ENCODE assay signal across 24 cellular contexts in genomic region chr3:13135811-13136321, GRCh38.
A peak's percentile ranks its signal among the peaks of the same experiment; 100 is the strongest.
DNase-seq lines count a peak whose midpoint lies in the region; ATAC-seq and TF ChIP-seq lines count a peak whose summit lies in the region.
"Had no signal": no experiment of that assay in that cellular context is flagged by ENCODE, and none has a peak within 500 bp of the region (broad histone marks: within the 10 kb centered on the region; RNA-seq: fewer than 3 reads in every experiment).

No MANE protein-coding gene starts in this region.

- CTCF ChIA-PET in activated CD8-positive, alpha-beta T cell treated with anti-CD3 and anti-CD28 coated beads for 36 hours (lab: Charles Lee): no interaction called here

- no peaks in the 10 kb centered on the region for H3K36me3 Mint-ChIP-seq in activated CD8-positive, alpha-beta T cell treated with anti-CD3 and anti-CD28 coated beads for 36 hours (ENCODE audit: low read depth)
- H3K36me3 Mint-ChIP-seq: CD4-positive, CD25-positive, alpha-beta regulatory T cell; natural killer cell treated with Interleukin-12 subunit alpha and Interleukin-12 subunit beta and Interleukin-15 and Interleukin-18, amount 100 ng/mL, for 72 hours had no signal

- no peak overlapping the region for H3K4me3 Mint-ChIP-seq in activated CD8-positive, alpha-beta T cell treated with anti-CD3 and anti-CD28 coated beads for 36 hours
- H3K4me3 Mint-ChIP-seq: CD4-positive, CD25-positive, alpha-beta regulatory T cell; natural killer cell treated with Interleukin-12 subunit alpha and Interleukin-12 subunit beta and Interleukin-15 and Interleukin-18, amount 100 ng/mL, for 72 hours had no signal

- peak; percentile 18 for DNase-seq in activated CD4-positive, CD25-positive, alpha-beta regulatory T cell treated with anti-CD3 and anti-CD28 coated beads, Interleukin-2, amount 50 U/mL, for 72 hours
- DNase-seq in adrenal gland (peak in 6 of 7 donors; percentile 45 to 78 (median 68)), right lobe of liver (peak in 2 of 3 donors; percentile 39 to 55), spleen (peak; percentile 46), KG1 (lab: John Stamatoyannopoulos, UW) (no peak), dedifferentiated amniotic fluid mesenchymal stem cell (ENCODE audit: extremely low spot score) (no peak)
- no peak for DNase-seq in activated CD8-positive, alpha-beta T cell treated with anti-CD3 and anti-CD28 coated beads for 36 hours
- DNase-seq: activated effector memory CD4-positive, alpha-beta T cell treated with anti-CD3 and anti-CD28 coated beads, Interleukin-2, amount 50 U/mL, for 16 hours; CD4-positive, CD25-positive, alpha-beta regulatory T cell; central memory CD4-positive, alpha-beta T cell; hypothalamus; NCI-H1694 treated with DMSO at 0.1 percent for 48 hours; NCI-H524 treated with DMSO at 0.1 percent for 48 hours; NK-92 treated with Interleukin-12 subunit alpha and Interleukin-12 subunit beta, amount 100 ng/mL, for 24 hours; pancreas; PC-9; SIG-M5; stimulated activated CD4-positive, alpha-beta T cell treated with anti-CD3 and anti-CD28 coated beads, Interleukin-15, amount 100 ng/mL, for 24 hours; stimulated activated naive CD4-positive, alpha-beta T cell treated with Interleukin-2 at 50 U/mL for 16 hours; SW 1271; T-helper 9 cell had no signal

- no peaks in the 10 kb centered on the region for H3K9me3 Mint-ChIP-seq in activated CD8-positive, alpha-beta T cell treated with anti-CD3 and anti-CD28 coated beads for 36 hours
- H3K9me3 Mint-ChIP-seq: CD4-positive, CD25-positive, alpha-beta regulatory T cell; natural killer cell treated with Interleukin-12 subunit alpha and Interleukin-12 subunit beta and Interleukin-15 and Interleukin-18, amount 100 ng/mL, for 72 hours had no signal

- no peaks in the 10 kb centered on the region for H3K9me3 ChIP-seq in adrenal gland (replicated peaks in 1 of 3)
- H3K9me3 ChIP-seq in right lobe of liver: no peaks in the 10 kb centered on the region
- H3K9me3 ChIP-seq in spleen: no peaks in the 10 kb centered on the region
- H3K9me3 ChIP-seq: pancreas had no signal

- H3K27me3 ChIP-seq in adrenal gland: no peaks in the 10 kb centered on the region
- H3K27me3 ChIP-seq in right lobe of liver: no peaks in the 10 kb centered on the region
- peaks cover 0 to 11% (median 0%) of the 10 kb centered on the region in 7 donors for H3K27me3 ChIP-seq in spleen (replicated peaks in 1 of 7)
- H3K27me3 ChIP-seq: pancreas had no signal

- intact Hi-C loops in adrenal gland (cut with DNase I): no loop called here
- intact Hi-C loops in right lobe of liver (cut with DNase I): no loop called here
- intact Hi-C loops in spleen (cut with DNase I; ENCODE audit: low total_unique reads): no loop called here
- intact Hi-C loops in activated CD8-positive, alpha-beta T cell treated with anti-CD3 and anti-CD28 coated beads for 36 hours (cut with micrococcal nuclease): no loop called here

- no peak for TF ChIP-seq CTCF in adrenal gland (IDR thresholded peaks at IDR 0.05)
- TF ChIP-seq CTCF in right lobe of liver (IDR thresholded peaks at IDR 0.05): no peak
- TF ChIP-seq CTCF in spleen (IDR thresholded peaks at IDR 0.05 in 8 of 11, conservative IDR thresholded peaks at IDR 0.05 in 3 of 11): no peak
- TF ChIP-seq CTCF in activated CD8-positive, alpha-beta T cell treated with anti-CD3 and anti-CD28 coated beads for 36 hours (IDR thresholded peaks at IDR 0.05): no peak

- H3K4me1 ChIP-seq in adrenal gland (replicated peaks in 1 of 2) (peaks cover 3 to 5% of the 10 kb centered on the region in 2 donors), right lobe of liver (peaks cover 0 to 5% (median 0%) of the 10 kb centered on the region in 4 donors), spleen (peaks cover 0 to 30% (median 7%) of the 10 kb centered on the region in 6 donors)
- H3K4me1 ChIP-seq: pancreas had no signal

- 45 to 69% (median 63%) methylated on average over 9 to 19 of the region's 19 CpGs for WGBS in adrenal gland, 4 donors
- 83% methylated on average over 9 of the region's 19 CpGs for WGBS in right lobe of liver (ENCODE audit: insufficient coverage, low coverage, low lambda C conversion rate, missing lambda C conversion rate)
- WGBS in spleen, 5 donors: 77 to 91% (median 82%) methylated on average over 14 to 19 of the region's 19 CpGs

- H3K27me3 Mint-ChIP-seq in activated CD8-positive, alpha-beta T cell treated with anti-CD3 and anti-CD28 coated beads for 36 hours: no peaks in the 10 kb centered on the region

- no peak overlapping the region for H3K27ac Mint-ChIP-seq in activated CD8-positive, alpha-beta T cell treated with anti-CD3 and anti-CD28 coated beads for 36 hours
- H3K27ac Mint-ChIP-seq: CD4-positive, CD25-positive, alpha-beta regulatory T cell; natural killer cell treated with Interleukin-12 subunit alpha and Interleukin-12 subunit beta and Interleukin-15 and Interleukin-18, amount 100 ng/mL, for 72 hours had no signal

- no peak for TF ChIP-seq POLR2A in adrenal gland (IDR thresholded peaks at IDR 0.05)
- no peak for TF ChIP-seq POLR2A in right lobe of liver (IDR thresholded peaks at IDR 0.05)
- TF ChIP-seq POLR2A in spleen (IDR thresholded peaks at IDR 0.05): no peak

- H3K4me3 ChIP-seq in adrenal gland: no peak overlapping the region
- H3K4me3 ChIP-seq in right lobe of liver: no peak overlapping the region
- no peak overlapping the region for H3K4me3 ChIP-seq in spleen
- H3K4me3 ChIP-seq: pancreas, PC-9 had no signal

- no peak for ATAC-seq in activated CD4-positive, CD25-positive, alpha-beta regulatory T cell treated with anti-CD3 and anti-CD28 coated beads, Interleukin-2, amount 50 U/mL, for 24 hours
- ATAC-seq in right lobe of liver: no peak
- no peak for ATAC-seq in activated CD8-positive, alpha-beta T cell treated with anti-CD3 and anti-CD28 coated beads for 36 hours
- ATAC-seq: pancreas had no signal

- POLR2A ChIA-PET in activated CD8-positive, alpha-beta T cell treated with anti-CD3 and anti-CD28 coated beads for 36 hours (lab: Charles Lee): no interaction called here

- H3K36me3 ChIP-seq in adrenal gland (replicated peaks in 1 of 2) (no peaks in the 10 kb centered on the region), right lobe of liver (no peaks in the 10 kb centered on the region), spleen (no peaks in the 10 kb centered on the region)
- H3K36me3 ChIP-seq: pancreas had no signal

- H3K27ac ChIP-seq in adrenal gland (peak overlapping the region in 1 of 5 donors; percentile 34), right lobe of liver (no peak overlapping the region), spleen (no peak overlapping the region)
- H3K27ac ChIP-seq: 22Rv1, pancreas, PC-9 had no signal

- peaks cover 6% of the 10 kb centered on the region for H3K4me1 Mint-ChIP-seq in activated CD8-positive, alpha-beta T cell treated with anti-CD3 and anti-CD28 coated beads for 36 hours (ENCODE audit: low read depth)

Comparison
In these comparisons a context has a peak if more than half of its experiments do, and no peak if none do; other contexts are left out.
1. DNase-seq: peak in activated CD4-positive, CD25-positive, alpha-beta regulatory T cell treated with anti-CD3 and anti-CD28 coated beads, Interleukin-2, amount 50 U/mL, for 72 hours (single experiment), adrenal gland (6 of 7), right lobe of liver (2 of 3) and spleen (single experiment); none in KG1 (single experiment), dedifferentiated amniotic fluid mesenchymal stem cell (single experiment) and activated CD8-positive, alpha-beta T cell treated with anti-CD3 and anti-CD28 coated beads for 36 hours (single experiment).